Comparison of ENCODE assay signal across 8 cellular contexts in genomic region chr7:28815928-28816373, GRCh38.
A peak's percentile ranks its signal among the peaks of the same experiment; 100 is the strongest.
DNase-seq lines count a peak whose midpoint lies in the region; ATAC-seq and TF ChIP-seq lines count a peak whose summit lies in the region.
"Had no signal": no experiment of that assay in that cellular context is flagged by ENCODE, and none has a peak within 500 bp of the region (broad histone marks: within the 10 kb centered on the region; RNA-seq: fewer than 3 reads in every experiment).

No MANE protein-coding gene starts in this region.

- peak; percentile 24 for DNase-seq in stimulated activated naive B cell treated with anti-CD40 and anti-IgM and Interleukin-4, amounts not matched to agents 10 μg/mL and 1 μg/mL and 100 μg/mL, for 72 hours
- DNase-seq in T-cell (no peak), WERI-Rb-1 (no peak)
- no peak for DNase-seq in NK-92 treated with Interleukin-12 subunit alpha and Interleukin-12 subunit beta, amount 100 ng/mL, for 24 hours (lab: John Stamatoyannopoulos, UW)
- DNase-seq: EL had no signal

- no peaks in the 10 kb centered on the region for H3K9me3 ChIP-seq in WERI-Rb-1 (ENCODE audit: severe bottlenecking)

- peaks cover 12 to 42% of the 10 kb centered on the region in 2 donors for H3K4me1 Mint-ChIP-seq in stimulated activated naive B cell treated with anti-CD40 and anti-IgM and Interleukin-4, amounts not matched to agents 10 μg/mL and 1 μg/mL and 100 μg/mL, for 72 hours
- peaks cover 0 to 3% (median 0%) of the 10 kb centered on the region in 3 donors for H3K4me1 Mint-ChIP-seq in T-cell

- peak overlapping the region in 1 of 2 donors; percentile 26 for H3K4me3 Mint-ChIP-seq in stimulated activated naive B cell treated with anti-CD40 and anti-IgM and Interleukin-4, amounts not matched to agents 10 μg/mL and 1 μg/mL and 100 μg/mL, for 72 hours
- H3K4me3 Mint-ChIP-seq in T-cell: no peak overlapping the region

- H3K27ac Mint-ChIP-seq in stimulated activated naive B cell treated with anti-CD40 and anti-IgM and Interleukin-4, amounts not matched to agents 10 μg/mL and 1 μg/mL and 100 μg/mL, for 72 hours: peak overlapping the region; percentile 1
- no peak overlapping the region for H3K27ac Mint-ChIP-seq in T-cell

- TF ChIP-seq CTCF in WERI-Rb-1 (IDR thresholded peaks at IDR 0.05; ENCODE audit: low read depth, low read length): no peak

- peaks cover 63% of the 10 kb centered on the region for H3K27me3 ChIP-seq in WERI-Rb-1 (ENCODE audit: insufficient read depth, low read depth, severe bottlenecking)

- CTCF ChIA-PET in T-cell (lab: Charles Lee): no interaction called here

- H3K9me3 Mint-ChIP-seq in stimulated activated naive B cell treated with anti-CD40 and anti-IgM and Interleukin-4, amounts not matched to agents 10 μg/mL and 1 μg/mL and 100 μg/mL, for 72 hours: no peaks in the 10 kb centered on the region
- H3K9me3 Mint-ChIP-seq in T-cell: no peaks in the 10 kb centered on the region

- H3K4me3 ChIP-seq in WERI-Rb-1 (ENCODE audit: low read depth, low read length): no peak overlapping the region

- no peaks in the 10 kb centered on the region for H3K36me3 Mint-ChIP-seq in stimulated activated naive B cell treated with anti-CD40 and anti-IgM and Interleukin-4, amounts not matched to agents 10 μg/mL and 1 μg/mL and 100 μg/mL, for 72 hours
- H3K36me3 Mint-ChIP-seq in T-cell: no peaks in the 10 kb centered on the region

- no peaks in the 10 kb centered on the region for H3K27me3 Mint-ChIP-seq in stimulated activated naive B cell treated with anti-CD40 and anti-IgM and Interleukin-4, amounts not matched to agents 10 μg/mL and 1 μg/mL and 100 μg/mL, for 72 hours
- no peaks in the 10 kb centered on the region for H3K27me3 Mint-ChIP-seq in T-cell

- no peaks in the 10 kb centered on the region for H3K36me3 ChIP-seq in WERI-Rb-1

- POLR2A ChIA-PET in T-cell (lab: Charles Lee): no interaction called here

- ATAC-seq in GM19035 (IDR thresholded peaks at IDR 0.05; ENCODE audit: unreplicated experiment): peak; percentile 87
- peak; percentile 67 for ATAC-seq in HG02623 (IDR thresholded peaks at IDR 0.05; ENCODE audit: unreplicated experiment)
- peak; percentile 57 for ATAC-seq in HG03457 (IDR thresholded peaks at IDR 0.05; ENCODE audit: unreplicated experiment)
- ATAC-seq in stimulated activated naive B cell treated with anti-CD40 and anti-IgM and Interleukin-4, amounts not matched to agents 10 μg/mL and 1 μg/mL and 100 μg/mL, for 72 hours (replicated peaks): peak; percentile 85 to 88
- ATAC-seq in T-cell (replicated peaks in 1 of 4): no peak

- no peak overlapping the region for H3K27ac ChIP-seq in WERI-Rb-1

Comparison
In these comparisons a context has a peak if more than half of its experiments do, and no peak if none do; other contexts are left out.
1. ATAC-seq: peak in GM19035 (single experiment), HG02623 (single experiment), HG03457 (single experiment) and stimulated activated naive B cell treated with anti-CD40 and anti-IgM and Interleukin-4, amounts not matched to agents 10 μg/mL and 1 μg/mL and 100 μg/mL, for 72 hours (2 of 2); none in T-cell (0 of 4).